Comparison of ENCODE assay signal across 14 cellular contexts in genomic region chr11:60563553-60564235, GRCh38. TPM values are rescaled to one million over a fixed set of nuclear protein-coding genes. Genes with fewer than 3 reads are reported as not detected.
A peak's percentile ranks its signal among the peaks of the same experiment; 100 is the strongest.
DNase-seq lines count a peak whose midpoint lies in the region; ATAC-seq and TF ChIP-seq lines count a peak whose summit lies in the region.
"Had no signal": no experiment of that assay in that cellular context is flagged by ENCODE, and none has a peak within 500 bp of the region (broad histone marks: within the 10 kb centered on the region; RNA-seq: fewer than 3 reads in every experiment).

No MANE protein-coding gene starts in this region.

- DNase-seq in COLO829 (ENCODE audit: low spot score) (peak; percentile 39), NCI-H2107 treated with DMSO at 0.1 percent for 48 hours (lab: John Stamatoyannopoulos, UW; ENCODE audit: unreplicated experiment) (peak; percentile 34), chondrocyte (ENCODE audit: low spot score) (peak; percentile 49), HFFc6 (no peak), GM13977 (ENCODE audit: low spot score) (no peak), osteoblast (ENCODE audit: insufficient read length, low spot score, missing footprints) (no peak), progenitor cell of endocrine pancreas (ENCODE audit: low spot score, unreplicated experiment) (no peak)
- DNase-seq: heart left ventricle; stimulated activated CD8-positive, alpha-beta memory T cell treated with anti-CD3 and anti-CD28 coated beads, Interleukin-4, amount 100 ng/mL, for 48 hours had no signal

- H3K36me3 ChIP-seq in osteoblast (ENCODE audit: insufficient read depth, low read length) = no peaks in the 10 kb centered on the region
- H3K36me3 ChIP-seq: ascending aorta, heart left ventricle had no signal

- H2AFZ ChIP-seq in osteoblast (ENCODE audit: low read length) = no peak overlapping the region

- H3K79me2 ChIP-seq in osteoblast (ENCODE audit: insufficient read depth, low read length) = no peaks in the 10 kb centered on the region

- in situ Hi-C loops in GM13977 (cut with MboI; ENCODE audit: low pct_unique_long_range_greater_than_20kb, low sequenced_read_pairs, unreplicated experiment) = no loop called here

- TF ChIP-seq CTCF in chondrocyte (IDR thresholded peaks at IDR 0.05) (no peak), HFFc6 (IDR thresholded peaks at IDR 0.05) (no peak), GM13977 (IDR thresholded peaks at IDR 0.05; ENCODE audit: extremely low read depth, insufficient read depth, missing control alignments) (no peak), osteoblast (IDR thresholded peaks at IDR 0.05; ENCODE audit: extremely low read depth, low read depth, low read length) (no peak), progenitor cell of endocrine pancreas (IDR thresholded peaks at IDR 0.05; ENCODE audit: unreplicated experiment) (no peak)

- H3K36me3 Mint-ChIP-seq in chondrocyte (ENCODE audit: low read depth) = no peaks in the 10 kb centered on the region
- H3K36me3 Mint-ChIP-seq in HFFc6 (ENCODE audit: low read depth) = peaks cover 4% of the 10 kb centered on the region
- peaks cover 2% of the 10 kb centered on the region for H3K36me3 Mint-ChIP-seq in progenitor cell of endocrine pancreas (ENCODE audit: insufficient read depth)

- H3K4me1 ChIP-seq in osteoblast (ENCODE audit: insufficient read depth, low read length) = no peaks in the 10 kb centered on the region
- H3K4me1 ChIP-seq: ascending aorta, heart left ventricle had no signal

- no peak overlapping the region for H3K4me3 ChIP-seq in osteoblast (ENCODE audit: insufficient read depth, low read length)
- H3K4me3 ChIP-seq: ascending aorta, heart left ventricle had no signal

- H4K20me1 ChIP-seq in osteoblast (ENCODE audit: insufficient read depth, low read length) = no peaks in the 10 kb centered on the region

- peak; percentile 70 for ATAC-seq in GM18907 (IDR thresholded peaks at IDR 0.05; ENCODE audit: unreplicated experiment)
- ATAC-seq: heart left ventricle had no signal

- no peaks in the 10 kb centered on the region for H3K27me3 Mint-ChIP-seq in chondrocyte (ENCODE audit: low read depth)
- H3K27me3 Mint-ChIP-seq in HFFc6 (ENCODE audit: insufficient read depth) = no peaks in the 10 kb centered on the region; the same call in 1 of the 2 replicates
- H3K27me3 Mint-ChIP-seq in progenitor cell of endocrine pancreas = peaks cover 8% of the 10 kb centered on the region

- H3K4me2 ChIP-seq in osteoblast (ENCODE audit: insufficient read depth, low read length) = no peak overlapping the region

- no peaks in the 10 kb centered on the region for H3K4me1 Mint-ChIP-seq in chondrocyte (ENCODE audit: low read depth)
- no peaks in the 10 kb centered on the region for H3K4me1 Mint-ChIP-seq in HFFc6 (ENCODE audit: low read depth)
- H3K4me1 Mint-ChIP-seq in progenitor cell of endocrine pancreas (ENCODE audit: low read depth) = peaks cover 7% of the 10 kb centered on the region

- H3K9me3 Mint-ChIP-seq in chondrocyte (ENCODE audit: low read depth) (peaks cover 33% of the 10 kb centered on the region), HFFc6 (peaks cover 51% of the 10 kb centered on the region), progenitor cell of endocrine pancreas (ENCODE audit: low read depth) (peaks cover 16% of the 10 kb centered on the region)

- H3K27ac Mint-ChIP-seq in chondrocyte (ENCODE audit: unreplicated experiment) = no peak overlapping the region
- no peak overlapping the region for H3K27ac Mint-ChIP-seq in HFFc6
- H3K27ac Mint-ChIP-seq in progenitor cell of endocrine pancreas = no peak overlapping the region

- H3K27ac ChIP-seq in osteoblast (ENCODE audit: low read depth, low read length) = no peak overlapping the region
- H3K27ac ChIP-seq: ascending aorta, heart left ventricle, VCaP had no signal

- no peaks in the 10 kb centered on the region for H3K9me3 ChIP-seq in osteoblast (ENCODE audit: low read depth, low read length)

- H3K27me3 ChIP-seq in osteoblast (ENCODE audit: insufficient read depth, low read length) = no peaks in the 10 kb centered on the region
- H3K27me3 ChIP-seq: ascending aorta, heart left ventricle had no signal

- H3K4me3 Mint-ChIP-seq in chondrocyte (ENCODE audit: unreplicated experiment) = no peak overlapping the region
- H3K4me3 Mint-ChIP-seq in HFFc6 = no peak overlapping the region
- H3K4me3 Mint-ChIP-seq in progenitor cell of endocrine pancreas (ENCODE audit: low read depth) = no peak overlapping the region

RNA-seq across cellular contexts. Expression of gene MS4A13, which starts 48.5 kb away (rescaled TPM):
- total RNA-seq in chondrocyte (not detected in 3 replicates), osteoblast (not detected in 2 replicates), progenitor cell of endocrine pancreas (not detected in 2 replicates)
- not detected for total RNA-seq in HFFc6 (2021; fragmentation: NEBNext Ultra II Directional; extraction: Animal tissue kit (Norgen Biotek cat#: 25700))
- total RNA-seq: ascending aorta, heart left ventricle, M059J, posterior vena cava had no signal

Comparison
In these comparisons a context has a peak if more than half of its experiments do, and no peak if none do; other contexts are left out.
1. DNase-seq: peak in COLO829 (single experiment), NCI-H2107 treated with DMSO at 0.1 percent for 48 hours (single experiment) and chondrocyte (single experiment); none in HFFc6 (single experiment), GM13977 (single experiment), osteoblast (single experiment) and progenitor cell of endocrine pancreas (single experiment).